ENCODE assay signal across 8 cellular contexts in genomic region chr20:41133709-41134361, GRCh38. TPM values are rescaled to one million over a fixed set of nuclear protein-coding genes. Genes with fewer than 3 reads are reported as not detected.
A peak's percentile ranks its signal among the peaks of the same experiment; 100 is the strongest.
DNase-seq lines count a peak whose midpoint lies in the region; ATAC-seq, FAIRE-seq and TF ChIP-seq lines count a peak whose summit lies in the region.

No MANE protein-coding gene starts in this region.

- DNase-seq in activated naive CD4-positive, alpha-beta T cell treated with anti-CD3 and anti-CD28 coated beads for 36 hours, result peak; percentile 73
- DNase-seq in stimulated activated CD4-positive, alpha-beta T cell treated with anti-CD3 and anti-CD28 coated beads, TNF-alpha, amount 100 ng/mL, for 48 hours (ENCODE audit: low read depth in 3 of 3), result peak in 2 of 3 donors; percentile 54 to 75
- DNase-seq in D721Med (ENCODE audit: insufficient read length, low spot score), result no peak
- no peak for DNase-seq in NCI-H2029 (lab: John Stamatoyannopoulos, UW)
- DNase-seq in progenitor cell of endocrine pancreas (ENCODE audit: low spot score, unreplicated experiment), result no peak
- no peak for DNase-seq in MG63

- TF ChIP-seq CTCF in D721Med (IDR thresholded peaks at IDR 0.05; ENCODE audit: insufficient read depth, missing control alignments), result no peak
- no peak for TF ChIP-seq CTCF in progenitor cell of endocrine pancreas (IDR thresholded peaks at IDR 0.05; ENCODE audit: unreplicated experiment)

- FAIRE-seq in D721Med (lab: Jason Lieb, UNC), result no peak

- H3K36me3 Mint-ChIP-seq in activated naive CD4-positive, alpha-beta T cell treated with anti-CD3 and anti-CD28 coated beads for 36 hours (ENCODE audit: low read depth), result peaks cover 2% of the 10 kb centered on the region
- H3K36me3 Mint-ChIP-seq in progenitor cell of endocrine pancreas (ENCODE audit: insufficient read depth), result peaks cover 6% of the 10 kb centered on the region

- H3K27me3 ChIP-seq in MG63, result no peaks in the 10 kb centered on the region

- peak; percentile 61 for ATAC-seq in GM19463 (IDR thresholded peaks at IDR 0.05; ENCODE audit: unreplicated experiment)
- peak; percentile 40 for ATAC-seq in HG03575 (IDR thresholded peaks at IDR 0.05; ENCODE audit: extremely low read depth, insufficient number of reproducible peaks, low FRiP score, unreplicated experiment)

- peaks cover 47% of the 10 kb centered on the region for H3K4me1 Mint-ChIP-seq in activated naive CD4-positive, alpha-beta T cell treated with anti-CD3 and anti-CD28 coated beads for 36 hours (ENCODE audit: low read depth)
- peaks cover 14% of the 10 kb centered on the region for H3K4me1 Mint-ChIP-seq in progenitor cell of endocrine pancreas (ENCODE audit: low read depth)

- H3K4me3 Mint-ChIP-seq in activated naive CD4-positive, alpha-beta T cell treated with anti-CD3 and anti-CD28 coated beads for 36 hours, result no peak overlapping the region
- no peak overlapping the region for H3K4me3 Mint-ChIP-seq in progenitor cell of endocrine pancreas (ENCODE audit: low read depth)

- no peak overlapping the region for H3K27ac Mint-ChIP-seq in activated naive CD4-positive, alpha-beta T cell treated with anti-CD3 and anti-CD28 coated beads for 36 hours
- no peak overlapping the region for H3K27ac Mint-ChIP-seq in progenitor cell of endocrine pancreas

- intact Hi-C loops in activated naive CD4-positive, alpha-beta T cell treated with anti-CD3 and anti-CD28 coated beads for 36 hours (cut with micrococcal nuclease), result no loop called here

- peaks cover 16% of the 10 kb centered on the region for H3K36me3 ChIP-seq in MG63

- no peaks in the 10 kb centered on the region; the same call in 1 of the 2 replicates for H3K9me3 ChIP-seq in MG63

- CTCF ChIA-PET in activated naive CD4-positive, alpha-beta T cell treated with anti-CD3 and anti-CD28 coated beads for 36 hours (lab: Charles Lee), result interaction anchor here (0.5 to 5.2 kb wide), 23 partner anchors 8 to 280 kb away, joined by 3 to 77 read pairs (median 4); partner anchors contain the start of gene LPIN3

- no peak overlapping the region for H3K4me3 ChIP-seq in MG63

- no peaks in the 10 kb centered on the region for H3K9me3 Mint-ChIP-seq in activated naive CD4-positive, alpha-beta T cell treated with anti-CD3 and anti-CD28 coated beads for 36 hours
- no peaks in the 10 kb centered on the region for H3K9me3 Mint-ChIP-seq in progenitor cell of endocrine pancreas (ENCODE audit: low read depth)

- H3K27me3 Mint-ChIP-seq in activated naive CD4-positive, alpha-beta T cell treated with anti-CD3 and anti-CD28 coated beads for 36 hours (ENCODE audit: low read depth), result no peaks in the 10 kb centered on the region
- H3K27me3 Mint-ChIP-seq in progenitor cell of endocrine pancreas, result no peaks in the 10 kb centered on the region

RNA-seq across cellular contexts. Expression of gene PLCG1, which starts 3.5 kb away (rescaled TPM):
- total RNA-seq in activated naive CD4-positive, alpha-beta T cell treated with anti-CD3 and anti-CD28 coated beads for 36 hours, result 100 to 1,000 TPM; 117 to 136 TPM
- 391 and 395 TPM in 2 replicates for total RNA-seq in progenitor cell of endocrine pancreas
- 35.8 and 99.5 TPM in 2 replicates for total RNA-seq in MG63 (2014; rRNA removed; shearing (Covaris generic); ENCODE audit: low replicate concordance)

Comparison
In these comparisons a context has a peak if more than half of its experiments do, and no peak if none do; other contexts are left out.
1. DNase-seq: peak in activated naive CD4-positive, alpha-beta T cell treated with anti-CD3 and anti-CD28 coated beads for 36 hours (single experiment) and stimulated activated CD4-positive, alpha-beta T cell treated with anti-CD3 and anti-CD28 coated beads, TNF-alpha, amount 100 ng/mL, for 48 hours (2 of 3); none in D721Med (single experiment), NCI-H2029 (single experiment), progenitor cell of endocrine pancreas (single experiment) and MG63 (single experiment).